Comparison of ENCODE assay signal across 1 cellular context in the genomic region with DNA sequence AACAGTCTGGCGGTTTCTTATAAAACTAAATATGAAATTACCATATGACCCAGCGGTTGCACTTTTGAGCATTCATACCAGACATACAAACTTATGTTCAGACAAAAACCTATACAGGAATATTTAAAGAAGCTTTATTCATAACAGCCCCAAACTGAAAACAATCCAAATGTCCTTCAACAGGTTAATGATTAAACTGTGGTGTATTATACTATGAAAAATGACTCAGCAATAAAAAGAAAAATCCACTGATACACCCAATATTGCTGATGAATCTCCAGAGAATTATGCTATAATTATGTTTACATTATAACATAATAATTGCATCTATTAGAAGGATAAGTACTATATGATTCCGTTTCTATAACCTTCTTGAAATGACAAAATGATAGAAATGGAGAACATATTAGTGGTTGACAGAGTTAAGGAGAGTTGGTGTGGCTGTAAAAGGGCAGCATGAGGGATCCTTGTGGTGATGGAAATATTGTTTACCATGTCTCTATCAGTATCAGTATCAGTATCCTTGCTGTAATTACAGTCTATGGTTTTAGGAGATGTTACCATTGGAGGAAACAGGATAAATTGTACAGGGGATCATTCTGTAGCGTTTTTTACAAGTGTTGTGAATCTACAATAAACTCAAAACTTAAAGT.
TF ChIP-seq lines count a peak whose summit lies in the region.

No MANE protein-coding gene starts in this region.

TF ChIP-seq in A549, 52 proteins besides CTCF, POLR2A, EP300 and RAD21 (continued from another document):
- TF ChIP-seq HEYL (CRISPR knock-in tag; IDR thresholded peaks at IDR 0.05), result no peak
